In the genomic region with DNA sequence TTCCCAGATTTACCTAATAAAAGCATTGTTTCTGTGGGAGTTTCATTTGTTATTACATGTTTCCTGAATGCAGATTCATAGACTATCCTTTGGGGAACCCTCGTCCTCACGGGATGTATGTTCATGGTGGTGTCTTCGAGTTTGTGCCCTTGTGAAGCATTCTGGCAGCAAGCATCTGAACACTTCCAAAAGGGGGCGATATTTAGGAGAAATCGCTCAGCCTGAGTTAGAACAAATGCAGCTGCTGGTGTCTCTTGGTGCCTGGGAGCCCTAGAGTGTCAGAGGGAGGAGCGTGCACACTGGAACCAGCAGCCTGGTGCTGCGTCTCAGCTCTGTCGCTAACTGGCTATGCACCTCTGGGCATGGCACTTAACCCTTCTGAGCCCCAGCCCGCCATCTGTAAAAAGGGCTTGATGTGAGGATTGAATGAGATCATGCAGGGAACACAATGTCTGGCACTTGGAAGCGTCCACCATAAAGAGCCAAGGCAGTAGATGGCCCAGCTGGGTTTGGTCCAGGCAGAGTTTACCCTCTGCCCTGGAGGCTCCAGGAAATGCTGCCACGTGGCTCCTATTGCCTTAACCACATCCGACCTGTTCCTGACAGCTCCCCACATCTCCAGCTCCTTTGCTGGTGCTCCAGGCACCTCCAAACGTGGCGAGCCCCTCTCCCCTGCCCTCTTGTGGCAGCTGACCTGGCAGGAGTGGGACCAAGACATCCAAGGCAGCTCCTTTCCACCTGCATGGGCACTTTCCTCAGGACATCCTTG, we compare ENCODE assay signal across 15 cellular contexts. TPM values are rescaled to one million over a fixed set of nuclear protein-coding genes. Genes with fewer than 3 reads are reported as not detected.
A peak's percentile ranks its signal among the peaks of the same experiment; 100 is the strongest.
DNase-seq lines count a peak whose midpoint lies in the region; ATAC-seq and TF ChIP-seq lines count a peak whose summit lies in the region.
"Had no signal": no experiment of that assay in that cellular context is flagged by ENCODE, and none has a peak within 500 bp of the region (broad histone marks: within the 10 kb centered on the region; RNA-seq: fewer than 3 reads in every experiment).

No MANE protein-coding gene starts in this region.

- ATAC-seq in DND-41 (ENCODE audit: insufficient read depth, low read depth) (no peak), GM21825 (IDR thresholded peaks at IDR 0.05; ENCODE audit: unreplicated experiment) (no peak)

- H3K9ac ChIP-seq in DND-41 (ENCODE audit: low read depth, low read length), result no peak overlapping the region

- in situ Hi-C loops in GM13977 (cut with MboI; ENCODE audit: low pct_unique_long_range_greater_than_20kb, low sequenced_read_pairs, unreplicated experiment), result no loop called here

- H3K4me3 ChIP-seq in DND-41 (ENCODE audit: low read depth in 1 of 2, low read length in 2 of 2), result no peak overlapping the region
- H3K4me3 ChIP-seq in OCI-LY7 (ENCODE audit: low read depth, low read length, poor library complexity, severe bottlenecking), result no peak overlapping the region
- H3K4me3 ChIP-seq: breast epithelium had no signal

- H3K4me1 ChIP-seq in DND-41 (ENCODE audit: insufficient read depth, low read length) (no peaks in the 10 kb centered on the region), OCI-LY7 (ENCODE audit: insufficient read depth, low read length, poor library complexity, severe bottlenecking) (peaks cover 12% of the 10 kb centered on the region)
- H3K4me1 ChIP-seq: breast epithelium had no signal

- no peak overlapping the region for H3K27ac Mint-ChIP-seq in glutamatergic neuron (ENCODE audit: unreplicated experiment)
- H3K27ac Mint-ChIP-seq: activated B cell treated with CpG ODN at 0.5 μM for 24 hours; CD4-positive, alpha-beta T cell had no signal

- peaks cover 4% of the 10 kb centered on the region for H3K4me1 Mint-ChIP-seq in glutamatergic neuron (ENCODE audit: low read depth, unreplicated experiment)
- H3K4me1 Mint-ChIP-seq: activated B cell treated with CpG ODN at 0.5 μM for 24 hours had no signal

- H3K27me3 ChIP-seq in DND-41 (ENCODE audit: insufficient read depth, low read length, poor library complexity), result no peaks in the 10 kb centered on the region

- H3K36me3 ChIP-seq in DND-41 (ENCODE audit: insufficient read depth, low read length), result no peaks in the 10 kb centered on the region
- no peaks in the 10 kb centered on the region for H3K36me3 ChIP-seq in OCI-LY7 (ENCODE audit: insufficient read depth, low read length)
- H3K36me3 ChIP-seq: breast epithelium had no signal

- H3K27me3 Mint-ChIP-seq in glutamatergic neuron (ENCODE audit: unreplicated experiment), result peaks cover 8% of the 10 kb centered on the region

- no peak for DNase-seq in DND-41
- DNase-seq in GM13977 (ENCODE audit: low spot score), result no peak
- DNase-seq in OCI-LY7 (ENCODE audit: low spot score), result peak; percentile 20
- DNase-seq in glutamatergic neuron, result peak; percentile 40
- DNase-seq in NCI-H446 treated with DMSO at 0.1 percent for 48 hours (lab: John Stamatoyannopoulos, UW), result no peak
- DNase-seq in NCI-H2081 treated with DMSO at 0.1 percent for 48 hours (lab: John Stamatoyannopoulos, UW), result no peak
- DNase-seq in head of caudate nucleus, result no peak
- DNase-seq: activated B cell treated with CpG ODN at 0.5 μM for 24 hours; activated naive CD4-positive, alpha-beta T cell treated with anti-CD3 and anti-CD28 coated beads, Interleukin-2, amount 50 U/mL, for 16 hours; CD4-positive, alpha-beta T cell; MV-4-11; NCI-H526 treated with DMSO at 0.1 percent for 48 hours had no signal

- H4K20me1 ChIP-seq in DND-41 (ENCODE audit: insufficient read depth, low read length) (peaks cover 12% of the 10 kb centered on the region), OCI-LY7 (ENCODE audit: insufficient read depth, low read length) (no peaks in the 10 kb centered on the region)

- POLR2A ChIA-PET in OCI-LY7 (lab: Charles Lee), result interaction anchor here (0.7 kb wide), 1 partner anchor 663 kb away, joined by 4 read pairs; no protein-coding TSS in a partner anchor

- CTCF ChIA-PET in OCI-LY7 (lab: Charles Lee; ENCODE audit: unreplicated experiment), result no interaction called here

- no peaks in the 10 kb centered on the region for H3K36me3 Mint-ChIP-seq in glutamatergic neuron (ENCODE audit: unreplicated experiment)

- intact Hi-C loops in OCI-LY7 (cut with micrococcal nuclease; ENCODE audit: unreplicated experiment), result no loop called here
- intact Hi-C loops in head of caudate nucleus (cut with DNase I), result no loop called here

- H3K79me2 ChIP-seq in DND-41 (ENCODE audit: insufficient read depth, low read length) (no peaks in the 10 kb centered on the region), OCI-LY7 (ENCODE audit: insufficient read depth, low read depth, low read length) (no peaks in the 10 kb centered on the region)

- no TSS peak for BruUV-seq in OCI-LY7 (replicated peaks; lab: Mats Ljungman, UMichigan)

- no peaks in the 10 kb centered on the region for H3K9me2 ChIP-seq in OCI-LY7 (ENCODE audit: insufficient read depth, low read length)

- H3K27ac ChIP-seq in DND-41 (ENCODE audit: low read length) (no peak overlapping the region), OCI-LY7 (ENCODE audit: low read depth, low read length, poor library complexity, severe bottlenecking) (no peak overlapping the region)
- H3K27ac ChIP-seq: breast epithelium had no signal

- H3K9me3 ChIP-seq in DND-41 (ENCODE audit: insufficient read depth, low read length, severe bottlenecking) (no peaks in the 10 kb centered on the region), OCI-LY7 (ENCODE audit: low read length) (no peaks in the 10 kb centered on the region)
- H3K9me3 ChIP-seq: breast epithelium had no signal

- no peak overlapping the region for H3K4me3 Mint-ChIP-seq in glutamatergic neuron (ENCODE audit: unreplicated experiment)
- H3K4me3 Mint-ChIP-seq: activated B cell treated with CpG ODN at 0.5 μM for 24 hours; CD4-positive, alpha-beta T cell had no signal

- H3K9me3 Mint-ChIP-seq in glutamatergic neuron (ENCODE audit: unreplicated experiment), result peaks cover 4% of the 10 kb centered on the region
- H3K9me3 Mint-ChIP-seq: activated B cell treated with CpG ODN at 0.5 μM for 24 hours; CD4-positive, alpha-beta T cell had no signal

- TF ChIP-seq CTCF in DND-41 (IDR thresholded peaks at IDR 0.05; ENCODE audit: borderline replicate concordance, extremely low read depth, low read length, poor library complexity, severe bottlenecking) (peak; percentile 46), GM13977 (IDR thresholded peaks at IDR 0.05; ENCODE audit: extremely low read depth, insufficient read depth, missing control alignments) (peak; percentile 21), OCI-LY7 (conservative IDR thresholded peaks at IDR 0.05; ENCODE audit: low read length) (peak; percentile 51), glutamatergic neuron (IDR thresholded peaks at IDR 0.05; ENCODE audit: partially characterized antibody, unreplicated experiment) (peak; percentile 9)

- H3K4me2 ChIP-seq in DND-41 (ENCODE audit: insufficient read depth, low read length) (no peak overlapping the region), OCI-LY7 (ENCODE audit: low read length) (no peak overlapping the region)

- H2AFZ ChIP-seq in DND-41 (ENCODE audit: low read depth, low read length) (no peak overlapping the region), OCI-LY7 (ENCODE audit: low read length) (no peak overlapping the region)

RNA-seq across cellular contexts. Expression of a gene that starts 25.0 kb away (rescaled TPM):
- not detected in 2 replicates for total RNA-seq in OCI-LY7 (2014; rRNA removed; shearing (Covaris generic))
- not detected in 2 replicates for total RNA-seq in OCI-LY7 (2022)
- not detected for total RNA-seq in glutamatergic neuron (ENCODE audit: unreplicated experiment)
- total RNA-seq: activated B cell treated with CpG ODN at 0.5 μM for 24 hours; breast epithelium; CD4-positive, alpha-beta T cell; posterior vena cava had no signal

Comparison
In these comparisons a context has a peak if more than half of its experiments do, and no peak if none do; other contexts are left out.
1. DNase-seq: peak in OCI-LY7 (single experiment) and glutamatergic neuron (single experiment); none in DND-41 (single experiment), GM13977 (single experiment), NCI-H446 treated with DMSO at 0.1 percent for 48 hours (single experiment), NCI-H2081 treated with DMSO at 0.1 percent for 48 hours (single experiment) and head of caudate nucleus (0 of 42).
2. Peak in every context shown above with its lines, with median percentiles within 50 percentile points of each other: CTCF ChIP-seq.